In genomic region chr2:32446362-32446761, GRCh38 we compare ENCODE assay signal across 25 cellular contexts.
"Had no signal": no experiment of that assay in that cellular context is flagged by ENCODE, and none has a peak within 500 bp of the region (broad histone marks: within the 10 kb centered on the region; RNA-seq: fewer than 3 reads in every experiment).

No MANE protein-coding gene starts in this region.

- H3K27me3 Mint-ChIP-seq: activated CD4-positive, alpha-beta T cell treated with anti-CD3 and anti-CD28 coated beads, Interleukin-2, amount 10 ng/mL, durations not matched to agents 7 days and 5 days; activated naive CD8-positive, alpha-beta T cell treated with anti-CD3 and anti-CD28 coated beads, Interleukin-2, amount 10 ng/mL, durations not matched to agents 7 days and 5 days; activated T-helper 17 cell treated with anti-CD3 and anti-CD28 coated beads, Interleukin-2, amount 50 U/mL, for 72 hours; naive thymus-derived CD4-positive, alpha-beta T cell; stimulated activated naive CD8-positive, alpha-beta T cell treated with anti-CD3 and anti-CD28 coated beads, Interleukin-15, Interleukin-2, amounts not matched to agents 100 ng/mL and 50 ng/mL, for 24 hours; T-helper 17 cell had no signal

- DNase-seq: activated CD4-positive, alpha-beta T cell treated with anti-CD3 and anti-CD28 coated beads, Interleukin-2, amount 10 ng/mL, durations not matched to agents 7 days and 5 days; activated CD4-positive, CD25-positive, alpha-beta regulatory T cell treated with anti-CD3 and anti-CD28 coated beads, Interleukin-2, amount 50 U/mL, for 72 hours; activated CD8-positive, alpha-beta T cell treated with anti-CD3 and anti-CD28 coated beads, Interleukin-2, amount 10 ng/mL, durations not matched to agents 7 days and 5 days; activated naive CD4-positive, alpha-beta T cell; activated naive CD8-positive, alpha-beta T cell treated with anti-CD3 and anti-CD28 coated beads, Interleukin-2, amount 10 ng/mL, durations not matched to agents 7 days and 5 days; amniotic stem cell; erythroblast; foreskin keratinocyte; kidney glomerular epithelial cell; left ventricle myocardium inferior; naive thymus-derived CD4-positive, alpha-beta T cell; psoas muscle; stimulated activated CD4-positive, alpha-beta T cell treated with anti-CD3 and anti-CD28 coated beads, Interleukin-12 subunit alpha, Interleukin-12 subunit beta, amount 100 ng/mL, for 4 hours; stimulated activated CD4-positive, alpha-beta T cell treated with anti-CD3 and anti-CD28 coated beads, Interleukin-4, amount 100 ng/mL, for 4 hours; substantia nigra; SW 1271; T-helper 17 cell; thyroid gland; upper lobe of right lung had no signal

- H3K4me3 Mint-ChIP-seq: activated CD4-positive, alpha-beta T cell treated with anti-CD3 and anti-CD28 coated beads, Interleukin-2, amount 10 ng/mL, durations not matched to agents 7 days and 5 days; activated CD8-positive, alpha-beta T cell treated with anti-CD3 and anti-CD28 coated beads, Interleukin-2, amount 10 ng/mL, durations not matched to agents 7 days and 5 days; activated naive CD8-positive, alpha-beta T cell treated with anti-CD3 and anti-CD28 coated beads, Interleukin-2, amount 10 ng/mL, durations not matched to agents 7 days and 5 days; activated T-helper 17 cell treated with anti-CD3 and anti-CD28 coated beads, Interleukin-2, amount 50 U/mL, for 72 hours; naive thymus-derived CD4-positive, alpha-beta T cell; stimulated activated naive CD8-positive, alpha-beta T cell treated with anti-CD3 and anti-CD28 coated beads, Interleukin-15, Interleukin-2, amounts not matched to agents 100 ng/mL and 50 ng/mL, for 24 hours; T-helper 17 cell had no signal

- H3K4me2 ChIP-seq: hepatocyte had no signal

- H2AFZ ChIP-seq: hepatocyte had no signal

- H3K9me3 ChIP-seq: breast epithelium, left ventricle myocardium inferior, psoas muscle, right atrium auricular region, thyroid gland, upper lobe of right lung had no signal

- H3K27ac Mint-ChIP-seq: activated CD4-positive, alpha-beta T cell treated with anti-CD3 and anti-CD28 coated beads, Interleukin-2, amount 10 ng/mL, durations not matched to agents 7 days and 5 days; activated CD8-positive, alpha-beta T cell treated with anti-CD3 and anti-CD28 coated beads, Interleukin-2, amount 10 ng/mL, durations not matched to agents 7 days and 5 days; activated naive CD8-positive, alpha-beta T cell treated with anti-CD3 and anti-CD28 coated beads, Interleukin-2, amount 10 ng/mL, durations not matched to agents 7 days and 5 days; activated T-helper 17 cell treated with anti-CD3 and anti-CD28 coated beads, Interleukin-2, amount 50 U/mL, for 72 hours; stimulated activated naive CD8-positive, alpha-beta T cell treated with anti-CD3 and anti-CD28 coated beads, Interleukin-15, Interleukin-2, amounts not matched to agents 100 ng/mL and 50 ng/mL, for 24 hours; T-helper 17 cell had no signal

- H3K4me3 ChIP-seq: breast epithelium, hepatocyte, left ventricle myocardium inferior, psoas muscle, right atrium auricular region, thyroid gland, upper lobe of right lung had no signal

- H3K4me1 ChIP-seq: breast epithelium, foreskin keratinocyte, left ventricle myocardium inferior, psoas muscle, right atrium auricular region, thyroid gland, upper lobe of right lung had no signal

- ATAC-seq: activated CD8-positive, alpha-beta T cell treated with anti-CD3 and anti-CD28 coated beads, Interleukin-2, amount 10 ng/mL, durations not matched to agents 7 days and 5 days; activated T-helper 17 cell treated with anti-CD3 and anti-CD28 coated beads, Interleukin-2, amount 50 U/mL, for 72 hours; foreskin keratinocyte; naive thymus-derived CD4-positive, alpha-beta T cell; psoas muscle; T-helper 17 cell; upper lobe of right lung had no signal

- H3K36me3 ChIP-seq: breast epithelium had no signal

- H3K9me3 Mint-ChIP-seq: activated CD4-positive, alpha-beta T cell treated with anti-CD3 and anti-CD28 coated beads, Interleukin-2, amount 10 ng/mL, durations not matched to agents 7 days and 5 days; activated naive CD8-positive, alpha-beta T cell treated with anti-CD3 and anti-CD28 coated beads, Interleukin-2, amount 10 ng/mL, durations not matched to agents 7 days and 5 days; activated T-helper 17 cell treated with anti-CD3 and anti-CD28 coated beads, Interleukin-2, amount 50 U/mL, for 72 hours; naive thymus-derived CD4-positive, alpha-beta T cell; stimulated activated naive CD8-positive, alpha-beta T cell treated with anti-CD3 and anti-CD28 coated beads, Interleukin-15, Interleukin-2, amounts not matched to agents 100 ng/mL and 50 ng/mL, for 24 hours had no signal

- H3K27ac ChIP-seq: breast epithelium, foreskin keratinocyte, hepatocyte, left ventricle myocardium inferior, psoas muscle, right atrium auricular region, thyroid gland, upper lobe of right lung, VCaP had no signal

- H3K27me3 ChIP-seq: breast epithelium, foreskin keratinocyte, hepatocyte, right atrium auricular region, thyroid gland, upper lobe of right lung had no signal

- H3K4me1 Mint-ChIP-seq: activated CD4-positive, alpha-beta T cell treated with anti-CD3 and anti-CD28 coated beads, Interleukin-2, amount 10 ng/mL, durations not matched to agents 7 days and 5 days had no signal
